13 cellular contexts compared by ENCODE assay signal in the genomic region with DNA sequence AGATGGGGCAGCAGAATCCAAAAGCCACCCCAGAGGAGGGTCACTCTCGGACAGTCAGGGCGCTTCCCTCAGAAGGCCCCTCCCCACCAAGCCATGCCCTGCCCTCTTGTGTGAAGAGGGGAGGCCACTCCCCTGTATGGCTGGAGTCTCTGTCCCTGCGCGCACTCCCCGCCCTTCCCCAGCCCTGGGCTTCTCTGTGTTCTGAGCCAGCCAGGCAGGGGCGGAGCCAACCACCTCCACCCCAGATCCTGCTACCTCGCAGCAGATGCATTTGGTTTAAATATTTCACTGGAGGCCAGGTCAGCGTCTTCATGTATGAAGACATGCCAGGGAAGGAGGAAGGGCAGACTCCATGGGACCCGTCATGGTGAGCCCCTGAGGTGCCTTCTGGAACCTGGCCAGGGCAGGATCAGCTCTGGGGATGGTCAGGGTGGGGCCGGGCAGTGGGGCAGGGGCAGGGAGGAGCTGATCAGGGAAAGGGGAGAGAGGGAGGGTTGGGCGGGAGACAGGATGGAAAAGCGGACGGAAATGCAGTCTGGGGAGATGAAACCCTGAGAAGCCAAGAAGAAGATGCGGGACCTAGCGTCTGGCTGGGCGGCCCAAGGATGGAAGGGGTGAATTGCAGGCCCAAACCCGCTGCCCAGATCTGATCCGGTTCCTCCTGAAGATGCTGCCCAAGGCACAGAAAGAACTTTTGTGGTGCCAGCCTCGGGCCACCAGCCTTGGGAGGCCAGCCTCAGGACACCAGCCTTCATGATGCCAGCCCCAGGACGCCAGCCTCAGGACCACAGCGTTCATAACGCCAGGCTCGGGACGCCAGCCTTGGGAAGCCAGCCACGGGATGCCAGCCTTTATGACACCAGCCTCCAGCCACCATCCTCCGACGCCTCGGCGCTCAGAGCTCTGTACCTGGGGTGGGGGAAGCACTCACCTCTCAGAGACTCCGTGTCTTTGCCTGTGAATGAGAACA.
DNase-seq lines count a peak whose midpoint lies in the region; ATAC-seq and TF ChIP-seq lines count a peak whose summit lies in the region.
"Had no signal": no experiment of that assay in that cellular context is flagged by ENCODE, and none has a peak within 500 bp of the region (broad histone marks: within the 10 kb centered on the region; RNA-seq: fewer than 3 reads in every experiment).

No MANE protein-coding gene starts in this region.

- peak; percentile 41 for DNase-seq in activated effector memory CD4-positive, alpha-beta T cell treated with anti-CD3 and anti-CD28 coated beads, Interleukin-2, amount 50 U/mL, for 16 hours
- no peak for DNase-seq in activated effector memory CD4-positive, alpha-beta T cell treated with Interleukin-2 at 50 U/mL for 16 hours
- DNase-seq in NCI-H510A (lab: John Stamatoyannopoulos, UW) (peak; percentile 29), epidermal melanocyte (ENCODE audit: insufficient read length, low spot score) (peak; percentile 6), posterior vena cava (ENCODE audit: low spot score) (peak; percentile 66), GM10266 (ENCODE audit: extremely low spot score) (no peak)
- DNase-seq: lower lobe of right lung; NCI-H2107; OCI-M1; stimulated activated CD4-positive, alpha-beta T cell treated with anti-CD3 and anti-CD28 coated beads, Interleukin-4, amount 100 ng/mL, for 24 hours had no signal

- intact Hi-C loops in posterior vena cava (cut with DNase I): no loop called here

- no peak for TF ChIP-seq CTCF in GM10266 (IDR thresholded peaks at IDR 0.05; ENCODE audit: control insufficient read depth, insufficient read depth, low read depth, missing control alignments)

- ATAC-seq in GM18861 (IDR thresholded peaks at IDR 0.05; ENCODE audit: unreplicated experiment) (no peak), GM19452 (IDR thresholded peaks at IDR 0.05; ENCODE audit: unreplicated experiment) (no peak)
- ATAC-seq: lower lobe of right lung, right lobe of liver had no signal

Comparison
In these comparisons a context has a peak if more than half of its experiments do, and no peak if none do; other contexts are left out.
1. DNase-seq: peak in activated effector memory CD4-positive, alpha-beta T cell treated with anti-CD3 and anti-CD28 coated beads, Interleukin-2, amount 50 U/mL, for 16 hours (single experiment), NCI-H510A (single experiment), epidermal melanocyte (single experiment) and posterior vena cava (single experiment); none in activated effector memory CD4-positive, alpha-beta T cell treated with Interleukin-2 at 50 U/mL for 16 hours (single experiment) and GM10266 (single experiment).